ENCODE assay signal across 17 cellular contexts in genomic region chr11:120198787-120199469, GRCh38. TPM values are rescaled to one million over a fixed set of nuclear protein-coding genes. Genes with fewer than 3 reads are reported as not detected.
DNase-seq lines count a peak whose midpoint lies in the region; ATAC-seq, FAIRE-seq and TF ChIP-seq lines count a peak whose summit lies in the region.
"Had no signal": no experiment of that assay in that cellular context is flagged by ENCODE, and none has a peak within 500 bp of the region (broad histone marks: within the 10 kb centered on the region; RNA-seq: fewer than 3 reads in every experiment).

No MANE protein-coding gene starts in this region.

- FAIRE-seq in small intestine (lab: Jason Lieb, UNC) = no peak

- H3K9ac ChIP-seq in liver (ENCODE audit: low read depth in 1 of 2, low read length in 2 of 2) = no peak overlapping the region

- 65% methylated on average over 9 of the region's 9 CpGs for WGBS in liver
- WGBS in small intestine, 3 donors = 25 to 63% (median 37%) methylated on average over 9 of the region's 9 CpGs
- WGBS in sigmoid colon, 2 donors = 56 to 85% methylated on average over 9 of the region's 9 CpGs

- H3K4me1 ChIP-seq in left ventricle myocardium inferior (peaks cover 6% of the 10 kb centered on the region), liver (ENCODE audit: control insufficient read depth in 4 of 4, insufficient read depth in 4 of 4, low read length in 3 of 4) (peaks cover 4 to 39% (median 23%) of the 10 kb centered on the region in 4 donors), small intestine (ENCODE audit: control insufficient read depth in 2 of 2, insufficient read depth in 1 of 2, low read depth in 1 of 2, low read length in 1 of 2) (peaks cover 7 to 20% of the 10 kb centered on the region in 2 donors), sigmoid colon (peaks cover 0 to 9% (median 6%) of the 10 kb centered on the region in 4 donors)

- intact Hi-C loops in Right ventricle myocardium superior (cut with DNase I) = no loop called here
- intact Hi-C loops in left ventricle myocardium inferior (cut with micrococcal nuclease) = no loop called here
- intact Hi-C loops in sigmoid colon (cut with DNase I) = no loop called here

- no peak for TF ChIP-seq RAD21 in liver (IDR thresholded peaks at IDR 0.05)

- H3K4me3 ChIP-seq in left ventricle myocardium inferior (no peak overlapping the region), liver (ENCODE audit: low read depth in 1 of 3, low read length in 3 of 3) (no peak overlapping the region), small intestine (ENCODE audit: low read depth in 1 of 2, low read length in 2 of 2) (no peak overlapping the region), sigmoid colon (no peak overlapping the region)

- H3K27ac ChIP-seq in left ventricle myocardium inferior (replicated peaks) (no peak overlapping the region), liver (ENCODE audit: low read depth in 1 of 2, low read length in 2 of 2) (peak overlapping the region in 1 of 2 donors; percentile 33), small intestine (ENCODE audit: low read depth in 1 of 2, low read length in 1 of 2) (peak overlapping the region; percentile 75 to 80), sigmoid colon (no peak overlapping the region)

- H3K27me3 ChIP-seq in left ventricle myocardium inferior (ENCODE audit: low read depth) (peaks cover 13% of the 10 kb centered on the region), liver (ENCODE audit: control insufficient read depth in 4 of 4, insufficient read depth in 4 of 4, low read length in 3 of 4) (no peaks in the 10 kb centered on the region), small intestine (ENCODE audit: control insufficient read depth in 2 of 2, insufficient read depth in 2 of 2, low read length in 2 of 2) (no peaks in the 10 kb centered on the region), sigmoid colon (peaks cover 0 to 5% (median 0%) of the 10 kb centered on the region in 3 donors)

- H3K36me3 ChIP-seq in left ventricle myocardium inferior (no peaks in the 10 kb centered on the region), liver (ENCODE audit: control insufficient read depth in 4 of 4, insufficient read depth in 3 of 4, low read depth in 1 of 4, low read length in 3 of 4) (no peaks in the 10 kb centered on the region), small intestine (ENCODE audit: control insufficient read depth in 2 of 2, insufficient read depth in 2 of 2, low read length in 2 of 2) (no peaks in the 10 kb centered on the region), sigmoid colon (no peaks in the 10 kb centered on the region)

- H3K9me3 ChIP-seq in left ventricle myocardium inferior (replicated peaks) (no peaks in the 10 kb centered on the region), liver (ENCODE audit: control insufficient read depth in 4 of 4, low read length in 3 of 4) (no peaks in the 10 kb centered on the region), small intestine (ENCODE audit: control insufficient read depth, low read depth) (no peaks in the 10 kb centered on the region), sigmoid colon (no peaks in the 10 kb centered on the region)

- peak; percentile 17 for ATAC-seq in Right ventricle myocardium superior (ENCODE audit: poor library complexity)
- ATAC-seq in activated CD4-positive, CD25-positive, alpha-beta regulatory T cell treated with anti-CD3 and anti-CD28 coated beads, Interleukin-2, amount 50 U/mL, for 24 hours = no peak

- DNase-seq in Right ventricle myocardium superior (no peak), left ventricle myocardium inferior (no peak), small intestine (peak; percentile 93), NCI-H146 treated with DMSO at 0.1 percent for 48 hours (lab: John Stamatoyannopoulos, UW; ENCODE audit: unreplicated experiment) (no peak), Ammon's horn (ENCODE audit: low spot score) (no peak), sigmoid colon (no peak)
- DNase-seq: DMS53, HCEC 1CT, NCI-H1417, NCI-H2029 treated with DMSO at 0.1 percent for 48 hours, NCI-H510A treated with DMSO at 0.1 percent for 48 hours, RPMI8226 had no signal

- TF ChIP-seq CTCF in left ventricle myocardium inferior (IDR thresholded peaks at IDR 0.05; ENCODE audit: borderline replicate concordance) (no peak), liver (IDR thresholded peaks at IDR 0.05; ENCODE audit: low read depth, low read length, missing input control) (no peak), sigmoid colon (IDR thresholded peaks at IDR 0.05) (no peak)

- TF ChIP-seq EP300 in sigmoid colon (IDR thresholded peaks at IDR 0.05) = no peak

- no peak for TF ChIP-seq POLR2A in sigmoid colon (IDR thresholded peaks at IDR 0.05)

TF ChIP-seq in liver, 16 proteins besides CTCF, POLR2A, EP300 and RAD21:
- TF ChIP-seq MAX (IDR thresholded peaks at IDR 0.05) (peak; percentile 35), RXRA (IDR thresholded peaks at IDR 0.05) (peak; percentile 43 to 48), ATF3 (IDR thresholded peaks at IDR 0.05) (no peak), SP1 (IDR thresholded peaks at IDR 0.05) (peak; percentile 35), HNF4G (IDR thresholded peaks at IDR 0.05) (peak; percentile 33), FOXA2 (IDR thresholded peaks at IDR 0.05) (no peak), HNF4A (conservative IDR thresholded peaks at IDR 0.05) (peak; percentile 69 to 78)

RNA-seq across cellular contexts. Expression of gene OAF, which starts 11.9 kb away (rescaled TPM):
- total RNA-seq in Right ventricle myocardium superior = 30.0 TPM
- 23.7 TPM for total RNA-seq in left ventricle myocardium inferior
- 10 to 100 TPM; 15.0 to 89.4 TPM for total RNA-seq in liver
- polyA plus RNA-seq in liver = 100 to 1,000 TPM in 1 of 2 donors, 10 to 100 TPM in 1; 74.6 to 151 TPM
- 10 to 100 TPM; 33.0 to 66.0 (median 64.3) TPM for polyA plus RNA-seq in small intestine
- total RNA-seq in sigmoid colon = 10 to 100 TPM; 23.5 to 44.3 (median 41.2) TPM
- polyA plus RNA-seq in sigmoid colon = 10 to 100 TPM; 51.2 to 94.3 (median 74.7) TPM

RNA-seq across cellular contexts. Expression of gene POU2F3, which starts 41.0 kb away (rescaled TPM):
- not detected for total RNA-seq in Right ventricle myocardium superior
- not detected for total RNA-seq in left ventricle myocardium inferior
- total RNA-seq in liver = not detected
- not detected for polyA plus RNA-seq in liver
- 1 to 10 TPM; 1.4 to 1.6 (median 1.4) TPM for polyA plus RNA-seq in small intestine
- not detected for total RNA-seq in sigmoid colon
- polyA plus RNA-seq in sigmoid colon = 1 to 10 TPM in 2 of 3 donors, under 1 TPM in 1; 0.92 to 1.8 (median 1.3) TPM
- total RNA-seq: LHCN-M2, SK-MEL-5 had no signal
- polyA plus RNA-seq: IgD-negative memory B cell had no signal

Comparison
In these comparisons a context has a peak if more than half of its experiments do, and no peak if none do; other contexts are left out.
1. H3K27ac ChIP-seq: peak in small intestine (2 of 2); none in left ventricle myocardium inferior (single experiment) and sigmoid colon (0 of 4).